In genomic region chr15:39869858-39870515, GRCh38 we compare ENCODE assay signal across 1 cellular context.
TF ChIP-seq lines count a peak whose summit lies in the region.

No MANE protein-coding gene starts in this region.

TF ChIP-seq in endothelial cell of umbilical vein, 7 proteins besides CTCF, POLR2A, EP300 and RAD21:
- no peak for TF ChIP-seq EZH2 (IDR thresholded peaks at IDR 0.05; ENCODE audit: borderline replicate concordance, low read depth, low read length, severe bottlenecking)
- no peak for TF ChIP-seq MAX (IDR thresholded peaks at IDR 0.05; ENCODE audit: insufficient read depth, insufficient read length)
- no peak for TF ChIP-seq MYC (IDR thresholded peaks at IDR 0.05; ENCODE audit: low read depth, low read length)
- no peak for TF ChIP-seq POLR2AphosphoS5 (IDR thresholded peaks at IDR 0.05; ENCODE audit: insufficient read depth, low read depth, low read length)
- no peak for TF ChIP-seq JUN (IDR thresholded peaks at IDR 0.05; ENCODE audit: borderline replicate concordance, insufficient read depth, insufficient read length, low read depth)
- no peak for TF ChIP-seq FOS (IDR thresholded peaks at IDR 0.05; ENCODE audit: borderline replicate concordance, insufficient read depth, low read length)
- no peak for TF ChIP-seq GATA2 (IDR thresholded peaks at IDR 0.05; ENCODE audit: insufficient read depth, insufficient read length, low read depth, low read length)
